Comparison of ENCODE assay signal across 16 cellular contexts in genomic region chr3:101819649-101820202, GRCh38. TPM values are rescaled to one million over a fixed set of nuclear protein-coding genes. Genes with fewer than 3 reads are reported as not detected.
DNase-seq lines count a peak whose midpoint lies in the region; ATAC-seq and TF ChIP-seq lines count a peak whose summit lies in the region.
"Had no signal": no experiment of that assay in that cellular context is flagged by ENCODE, and none has a peak within 500 bp of the region (broad histone marks: within the 10 kb centered on the region; RNA-seq: fewer than 3 reads in every experiment).

No MANE protein-coding gene starts in this region.

- H3K4me3 Mint-ChIP-seq in stimulated activated naive B cell treated with anti-CD40 and anti-IgM and Interleukin-4, amounts not matched to agents 10 μg/mL and 1 μg/mL and 100 μg/mL, for 72 hours = peak overlapping the region in 1 of 2 donors; percentile 6
- H3K4me3 Mint-ChIP-seq: activated T-helper 1 cell treated with anti-CD3 and anti-CD28 coated beads, Interleukin-12 subunit alpha, Interleukin-12 subunit beta, Interleukin-2, Interleukin-4 antibody, amounts not matched to agents 30 ng/mL and 10 ng/mL and 1 ng/mL, durations not matched to agents 14 hours and 24 hours and 36 hours; natural killer cell had no signal

- no peaks in the 10 kb centered on the region for H3K27me3 Mint-ChIP-seq in stimulated activated naive B cell treated with anti-CD40 and anti-IgM and Interleukin-4, amounts not matched to agents 10 μg/mL and 1 μg/mL and 100 μg/mL, for 72 hours

- H3K4me1 ChIP-seq in mucosa of descending colon (ENCODE audit: low read depth) = no peaks in the 10 kb centered on the region
- H3K4me1 ChIP-seq: SJCRH30, testis had no signal

- H3K9me3 ChIP-seq in mucosa of descending colon = no peaks in the 10 kb centered on the region
- H3K9me3 ChIP-seq: body of pancreas, SJCRH30, testis had no signal

- peaks cover 35 to 64% of the 10 kb centered on the region in 2 donors for H3K4me1 Mint-ChIP-seq in stimulated activated naive B cell treated with anti-CD40 and anti-IgM and Interleukin-4, amounts not matched to agents 10 μg/mL and 1 μg/mL and 100 μg/mL, for 72 hours

- TF ChIP-seq CTCF in mucosa of descending colon (IDR thresholded peaks at IDR 0.05) = no peak

- H3K9me3 Mint-ChIP-seq in stimulated activated naive B cell treated with anti-CD40 and anti-IgM and Interleukin-4, amounts not matched to agents 10 μg/mL and 1 μg/mL and 100 μg/mL, for 72 hours = peaks cover 0 to 7% of the 10 kb centered on the region in 2 donors
- H3K9me3 Mint-ChIP-seq: activated T-helper 1 cell treated with anti-CD3 and anti-CD28 coated beads, Interleukin-12 subunit alpha, Interleukin-12 subunit beta, Interleukin-2, Interleukin-4 antibody, amounts not matched to agents 30 ng/mL and 10 ng/mL and 1 ng/mL, durations not matched to agents 14 hours and 24 hours and 36 hours; natural killer cell had no signal

- H3K4me3 ChIP-seq in mucosa of descending colon = no peak overlapping the region
- H3K4me3 ChIP-seq: body of pancreas, SJCRH30, testis had no signal

- H3K36me3 ChIP-seq in mucosa of descending colon (ENCODE audit: low read depth) = no peaks in the 10 kb centered on the region

- ATAC-seq in HG02840 (IDR thresholded peaks at IDR 0.05; ENCODE audit: low FRiP score, unreplicated experiment) = peak; percentile 83
- ATAC-seq in stimulated activated naive B cell treated with anti-CD40 and anti-IgM and Interleukin-4, amounts not matched to agents 10 μg/mL and 1 μg/mL and 100 μg/mL, for 72 hours (replicated peaks) = peak; percentile 84 to 87
- no peak for ATAC-seq in mucosa of descending colon
- ATAC-seq: body of pancreas, natural killer cell, sciatic nerve had no signal

- intact Hi-C loops in mucosa of descending colon (cut with DNase I, micrococcal nuclease) = no loop called here

- no peak overlapping the region for H3K27ac Mint-ChIP-seq in stimulated activated naive B cell treated with anti-CD40 and anti-IgM and Interleukin-4, amounts not matched to agents 10 μg/mL and 1 μg/mL and 100 μg/mL, for 72 hours
- H3K27ac Mint-ChIP-seq: activated T-helper 1 cell treated with anti-CD3 and anti-CD28 coated beads, Interleukin-12 subunit alpha, Interleukin-12 subunit beta, Interleukin-2, Interleukin-4 antibody, amounts not matched to agents 30 ng/mL and 10 ng/mL and 1 ng/mL, durations not matched to agents 14 hours and 24 hours and 36 hours; natural killer cell had no signal

- H3K36me3 Mint-ChIP-seq in stimulated activated naive B cell treated with anti-CD40 and anti-IgM and Interleukin-4, amounts not matched to agents 10 μg/mL and 1 μg/mL and 100 μg/mL, for 72 hours = peaks cover 36 to 50% of the 10 kb centered on the region in 2 donors
- H3K36me3 Mint-ChIP-seq: natural killer cell had no signal

- peak; percentile 29 for DNase-seq in SIG-M5 treated with dmso at 0.1 percent for 504 hours (lab: John Stamatoyannopoulos, UW; ENCODE audit: unreplicated experiment)
- no peak for DNase-seq in SIG-M5 (lab: John Stamatoyannopoulos, UW)
- peak; percentile 80 for DNase-seq in MV-4-11 (lab: John Stamatoyannopoulos, UW)
- no peak for DNase-seq in stimulated activated naive B cell treated with anti-CD40 and anti-IgM and Interleukin-4, amounts not matched to agents 10 μg/mL and 1 μg/mL and 100 μg/mL, for 72 hours
- no peak for DNase-seq in mucosa of descending colon
- no peak for DNase-seq in D341Med (ENCODE audit: low spot score)
- no peak for DNase-seq in COR-L47 (lab: John Stamatoyannopoulos, UW)
- DNase-seq: activated CD4-positive, CD25-positive, alpha-beta regulatory T cell; body of pancreas; natural killer cell; NCI-H146; SJCRH30; testis had no signal

RNA-seq across cellular contexts. Expression of gene NFKBIZ, which starts 29.6 kb away (rescaled TPM):
- 10 to 100 TPM; 85.0 to 97.5 (median 91.5) TPM for total RNA-seq in mucosa of descending colon

RNA-seq across cellular contexts. Expression of gene NXPE3, which starts 40.7 kb away (rescaled TPM):
- 10 to 100 TPM in 1 of 3 donors, 1 to 10 TPM in 2; 1.7 to 15.1 (median 3.8) TPM for total RNA-seq in mucosa of descending colon

Comparison
In these comparisons a context has a peak if more than half of its experiments do, and no peak if none do; other contexts are left out.
1. DNase-seq: peak in SIG-M5 treated with dmso at 0.1 percent for 504 hours (single experiment) and MV-4-11 (single experiment); none in SIG-M5 (single experiment), stimulated activated naive B cell treated with anti-CD40 and anti-IgM and Interleukin-4, amounts not matched to agents 10 μg/mL and 1 μg/mL and 100 μg/mL, for 72 hours (single experiment), mucosa of descending colon (0 of 3), D341Med (single experiment) and COR-L47 (single experiment).